In the genomic region with DNA sequence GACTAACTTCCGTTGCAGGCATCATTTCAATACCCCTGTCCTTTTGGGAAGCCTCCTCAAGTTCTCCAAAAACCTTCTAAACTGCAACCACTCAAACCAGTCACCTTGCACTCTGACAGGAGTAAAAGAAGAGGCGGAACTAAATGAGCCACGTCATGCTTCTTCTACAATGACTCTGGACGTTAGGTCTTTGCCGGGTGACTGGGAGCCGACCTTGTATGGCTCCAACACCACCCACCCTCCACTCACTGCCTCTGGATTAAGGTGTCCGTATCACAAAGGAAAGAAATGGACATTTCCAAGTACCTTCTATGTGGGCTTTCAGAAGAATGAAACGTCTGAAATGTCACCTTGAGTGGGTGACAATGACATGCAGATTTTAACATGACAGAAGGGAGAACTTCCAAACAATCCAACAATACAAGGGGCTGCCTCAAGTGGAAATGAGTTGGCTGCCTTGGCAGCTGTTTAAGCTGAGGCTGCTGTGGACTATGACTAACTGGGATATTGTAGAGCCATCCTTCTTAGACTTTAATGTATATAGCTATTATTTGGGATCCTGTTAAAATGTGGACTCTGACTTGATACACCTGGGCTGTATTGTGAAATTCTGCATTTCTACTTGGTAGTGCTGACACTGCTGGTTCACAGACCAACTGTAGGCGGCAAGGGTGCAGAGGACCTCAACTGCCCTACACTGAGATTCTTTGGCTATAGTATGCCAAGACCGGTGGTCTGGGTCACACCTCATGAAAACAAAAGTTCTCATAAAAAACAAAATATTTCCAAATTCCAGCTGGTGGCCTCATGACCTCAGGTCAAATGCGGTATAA, we compare ENCODE assay signal across 22 cellular contexts. TPM values are rescaled to one million over a fixed set of nuclear protein-coding genes. Genes with fewer than 3 reads are reported as not detected.
A peak's percentile ranks its signal among the peaks of the same experiment; 100 is the strongest.
DNase-seq lines count a peak whose midpoint lies in the region; ATAC-seq, FAIRE-seq and TF ChIP-seq lines count a peak whose summit lies in the region.
"Had no signal": no experiment of that assay in that cellular context is flagged by ENCODE, and none has a peak within 500 bp of the region (broad histone marks: within the 10 kb centered on the region; RNA-seq: fewer than 3 reads in every experiment).

No MANE protein-coding gene starts in this region.

- ATAC-seq in Right ventricle myocardium inferior (peak; percentile 45), HepG2 (no peak; the same call in 2 of the 3 replicates), GM21529 (IDR thresholded peaks at IDR 0.05; ENCODE audit: unreplicated experiment) (no peak)

- TF ChIP-seq EP300 in HepG2 (IDR thresholded peaks at IDR 0.05; ENCODE audit: low read depth in 2 of 2, low read length in 2 of 2) (no peak), HepG2 (CRISPR knock-in tag; IDR thresholded peaks at IDR 0.05; ENCODE audit: borderline replicate concordance) (no peak)

- FAIRE-seq in endothelial cell of umbilical vein (lab: Jason Lieb, UNC) (peak; percentile 38), HepG2 (lab: Jason Lieb, UNC) (peak; percentile 12), HTR-8/SVneo (lab: Jason Lieb, UNC) (no peak)
- FAIRE-seq: A204.1 had no signal

- H2AFZ ChIP-seq in endothelial cell of umbilical vein (ENCODE audit: low read depth, low read length), result no peak overlapping the region
- no peak overlapping the region for H2AFZ ChIP-seq in HepG2 (ENCODE audit: low read length)

- no peaks in the 10 kb centered on the region for H3K27me3 ChIP-seq in endothelial cell of umbilical vein (ENCODE audit: control insufficient read depth in 2 of 2, insufficient read depth in 2 of 2, low read length in 2 of 2)
- H3K27me3 ChIP-seq in HepG2 (ENCODE audit: control insufficient read depth in 1 of 2, insufficient read depth in 2 of 2, low read length in 2 of 2), result no peaks in the 10 kb centered on the region
- H3K27me3 ChIP-seq in subcutaneous abdominal adipose tissue (ENCODE audit: control insufficient read depth in 5 of 5, insufficient read depth in 4 of 5, low read length in 5 of 5), result no peaks in the 10 kb centered on the region
- H3K27me3 ChIP-seq in dorsolateral prefrontal cortex, result no peaks in the 10 kb centered on the region

- no peak for TF ChIP-seq RAD21 in HepG2 (CRISPR knock-in tag; IDR thresholded peaks at IDR 0.05)

- WGBS in HepG2 (ENCODE audit: low lambda C conversion rate), result 91% methylated on average over 11 of the region's 11 CpGs

- DNase-seq in Right ventricle myocardium inferior (ENCODE audit: missing footprints) (no peak), cardiac septum (ENCODE audit: low spot score) (no peak), endothelial cell of umbilical vein (ENCODE audit: low read depth, low spot score) (no peak), HepG2 (ENCODE audit: low spot score) (no peak), HTR-8/SVneo (ENCODE audit: insufficient read length, low spot score) (no peak), dorsolateral prefrontal cortex (no peak)
- DNase-seq: Caco-2; CD4-positive, alpha-beta T cell; DMS153; GF-D8; H7; MM.1S; NCI-H1092; NCI-H1436 treated with DMSO at 0.1 percent for 48 hours; NCI-H2029; NCI-H774; OCI-M1; SIG-M5 had no signal

- dilution Hi-C loops in endothelial cell of umbilical vein (cut with MboI; ENCODE audit: extremely low pct_ligation_motif_present, low sequenced_read_pairs), result no loop called here

- CTCF ChIA-PET in endothelial cell of umbilical vein (lab: Charles Lee), result interaction anchor here (1.2 to 1.9 kb wide), 2 partner anchors 78 to 81 kb away, joined by 4 to 5 read pairs; no protein-coding TSS in a partner anchor
- CTCF ChIA-PET in HepG2 (lab: Yijun Ruan, JAX; ENCODE audit: low intra/inter-chr PET ratio, low total read pairs), result no interaction called here

- no peaks in the 10 kb centered on the region for H3K4me1 ChIP-seq in endothelial cell of umbilical vein (ENCODE audit: control insufficient read depth, extremely low read depth, insufficient read depth, low read length)
- peaks cover under 1% of the 10 kb centered on the region; the same call in 1 of the 2 replicates for H3K4me1 ChIP-seq in HepG2 (ENCODE audit: insufficient read depth, low read length)
- peaks cover 0 to 35% (median 11%) of the 10 kb centered on the region in 5 donors for H3K4me1 ChIP-seq in subcutaneous abdominal adipose tissue (ENCODE audit: control insufficient read depth in 5 of 5, insufficient read depth in 5 of 5, low read length in 5 of 5)

- TF ChIP-seq CTCF in endothelial cell of umbilical vein (IDR thresholded peaks at IDR 0.05; ENCODE audit: extremely low read depth in 1 of 2, insufficient read depth in 1 of 2, low read depth in 1 of 2, low read length in 2 of 2) (no peak), HepG2 (CRISPR knock-in tag; IDR thresholded peaks at IDR 0.05) (no peak), dorsolateral prefrontal cortex (IDR thresholded peaks at IDR 0.05 in 54 of 56, conservative IDR thresholded peaks at IDR 0.05 in 2 of 56; ENCODE audit: low read depth in 1 of 56, partially characterized antibody in 56 of 56) (no peak)

- no peak overlapping the region for H3K4me2 ChIP-seq in endothelial cell of umbilical vein (ENCODE audit: insufficient read depth, low read length)
- no peak overlapping the region for H3K4me2 ChIP-seq in HepG2 (ENCODE audit: low read depth, low read length)

- H3K4me3 ChIP-seq in endothelial cell of umbilical vein (replicated peaks in 1 of 3; ENCODE audit: insufficient read depth in 1 of 3, low read depth in 1 of 3, low read length in 3 of 3), result no peak overlapping the region
- H3K4me3 ChIP-seq in HepG2 (replicated peaks in 1 of 3; ENCODE audit: insufficient read depth in 1 of 3, low read depth in 2 of 3, low read length in 3 of 3), result no peak overlapping the region
- no peak overlapping the region for H3K4me3 ChIP-seq in subcutaneous abdominal adipose tissue (ENCODE audit: low read depth in 1 of 5, low read length in 5 of 5)
- H3K4me3 ChIP-seq in dorsolateral prefrontal cortex, result no peak overlapping the region

- intact Hi-C loops in Right ventricle myocardium inferior (cut with DNase I), result no loop called here
- intact Hi-C loops in cardiac septum (cut with DNase I), result no loop called here
- intact Hi-C loops in endothelial cell of umbilical vein (cut with micrococcal nuclease), result no loop called here
- intact Hi-C loops in HepG2 (cut with micrococcal nuclease; ENCODE audit: unreplicated experiment), result no loop called here
- intact Hi-C loops in dorsolateral prefrontal cortex (cut with DNase I), result no loop called here

- H4K20me1 ChIP-seq in endothelial cell of umbilical vein (replicated peaks; ENCODE audit: control insufficient read depth, extremely low read depth, insufficient read depth, low read length) (no peaks in the 10 kb centered on the region), HepG2 (ENCODE audit: insufficient read depth, low read length) (no peaks in the 10 kb centered on the region)

- H3K9me3 ChIP-seq in endothelial cell of umbilical vein (replicated peaks; ENCODE audit: control insufficient read depth, insufficient read depth, low read length) (no peaks in the 10 kb centered on the region), HepG2 (ENCODE audit: low read length) (no peaks in the 10 kb centered on the region), subcutaneous abdominal adipose tissue (ENCODE audit: control insufficient read depth in 5 of 5, low read length in 5 of 5) (no peaks in the 10 kb centered on the region)
- H3K9me3 ChIP-seq: Caco-2 had no signal

- H3K27ac ChIP-seq in endothelial cell of umbilical vein (ENCODE audit: insufficient read depth, low read depth, low read length) (no peak overlapping the region), HepG2 (ENCODE audit: extremely low read length, insufficient read depth, low read length) (no peak overlapping the region), subcutaneous abdominal adipose tissue (ENCODE audit: low read depth, low read length) (peak overlapping the region; percentile 15), dorsolateral prefrontal cortex (peak overlapping the region in 1 of 59 donors; percentile 0)
- H3K27ac ChIP-seq: HL-60 had no signal

- H3K9me1 ChIP-seq in endothelial cell of umbilical vein (replicated peaks; ENCODE audit: control insufficient read depth, extremely low read depth, insufficient read depth, low read length), result no peaks in the 10 kb centered on the region

- H3K9ac ChIP-seq in endothelial cell of umbilical vein (replicated peaks; ENCODE audit: extremely low read depth, insufficient read depth, low read length) (no peak overlapping the region), HepG2 (ENCODE audit: insufficient read depth, low read depth, low read length) (no peak overlapping the region), subcutaneous abdominal adipose tissue (ENCODE audit: low read length in 5 of 5) (no peak overlapping the region)

- POLR2A ChIA-PET in endothelial cell of umbilical vein (lab: Charles Lee) (no interaction called here), HepG2 (lab: Yijun Ruan, JAX) (no interaction called here)

- H3K36me3 ChIP-seq in endothelial cell of umbilical vein (ENCODE audit: control insufficient read depth in 2 of 2, extremely low read depth in 1 of 2, insufficient read depth in 2 of 2, low read length in 2 of 2) (no peaks in the 10 kb centered on the region), HepG2 (replicated peaks in 1 of 2; ENCODE audit: control insufficient read depth in 1 of 2, insufficient read depth in 2 of 2, low read length in 2 of 2) (peaks cover 6 to 52% of the 10 kb centered on the region in 2 experiments; a peak in 4 of 5 replicates), subcutaneous abdominal adipose tissue (ENCODE audit: control insufficient read depth in 5 of 5, insufficient read depth in 5 of 5, low read length in 5 of 5) (peaks cover 41 to 89% (median 77%) of the 10 kb centered on the region in 5 donors)

- TF ChIP-seq POLR2A in endothelial cell of umbilical vein (IDR thresholded peaks at IDR 0.05; ENCODE audit: low read depth, low read length), result no peak
- no peak for TF ChIP-seq POLR2A in HepG2 (IDR thresholded peaks at IDR 0.05; ENCODE audit: insufficient read depth in 1 of 2, low read depth in 2 of 2, low read length in 2 of 2)

- H3K79me2 ChIP-seq in endothelial cell of umbilical vein (ENCODE audit: control insufficient read depth, insufficient read depth, low read length) (no peaks in the 10 kb centered on the region), HepG2 (ENCODE audit: insufficient read depth, low read length) (no peaks in the 10 kb centered on the region)

- in situ Hi-C loops in HepG2 (cut with HindIII; ENCODE audit: extremely low pct_ligation_motif_present, low pct_unique_long_range_greater_than_20kb), result no loop called here

- BruUV-seq in endothelial cell of umbilical vein (replicated peaks; lab: Mats Ljungman, UMichigan) (no TSS peak), HepG2 (replicated peaks; lab: Mats Ljungman, UMichigan) (no TSS peak)

RNA-seq across cellular contexts. Expression of a gene that starts 33.8 kb away (rescaled TPM):
- total RNA-seq in Right ventricle myocardium inferior (273 TPM), cardiac septum (334 TPM), endothelial cell of umbilical vein (70.4 and 122 TPM in 2 replicates), HepG2 (2016; rRNA removed; fragmentation: Illumina TruSeq; extraction: Trizol) (123 and 183 TPM in 2 replicates), dorsolateral prefrontal cortex (10 to 100 TPM in 50 of 120 experiments, 1 to 10 TPM in 70; 1.6 to 58.4 (median 8.8) TPM)
- polyA plus RNA-seq in endothelial cell of umbilical vein (84.8 and 91.1 TPM in 2 replicates), HepG2 (2011; rRNA removed) (109 and 119 TPM in 2 replicates)
- 102 and 105 TPM in 2 replicates for polyA plus RNA-seq in endothelial cell of umbilical vein (2011; cell fraction: cytosol; rRNA removed)
- polyA plus RNA-seq in endothelial cell of umbilical vein (2011; cell fraction: nucleus; rRNA removed), result 49.1 and 58.9 TPM in 2 replicates
- 192 and 244 TPM in 2 replicates for polyA plus RNA-seq in endothelial cell of umbilical vein (2012)
- 67.0 and 86.1 TPM in 2 replicates for polyA minus RNA-seq in endothelial cell of umbilical vein
- polyA minus RNA-seq in endothelial cell of umbilical vein (2011; cell fraction: cytosol; rRNA and poly(A)+ RNA removed), result 12.6 TPM
- 32.6 and 32.8 TPM in 2 replicates for polyA minus RNA-seq in endothelial cell of umbilical vein (2011; cell fraction: nucleus; rRNA and poly(A)+ RNA removed)
- total RNA-seq in HepG2 (2016; cell fraction: cytosol; rRNA removed; fragmentation: Illumina TruSeq; extraction: Trizol; ENCODE audit: low read depth), result 60.3 and 60.8 TPM in 2 replicates
- total RNA-seq in HepG2 (2016; cell fraction: insoluble cytoplasmic fraction; rRNA removed; fragmentation: Illumina TruSeq; extraction: Trizol), result 116 and 166 TPM in 2 replicates
- 123 and 134 TPM in 2 replicates for total RNA-seq in HepG2 (2016; cell fraction: membrane; rRNA removed; fragmentation: Illumina TruSeq; extraction: Trizol)
- total RNA-seq in HepG2 (2016; cell fraction: nucleus; rRNA removed; fragmentation: Illumina TruSeq; extraction: Trizol), result 78.1 and 97.1 TPM in 2 replicates
- 149 and 160 TPM in 2 replicates for polyA plus RNA-seq in HepG2 (2011; cell fraction: cytosol; rRNA removed)
- polyA plus RNA-seq in HepG2 (2011; cell fraction: nucleus; rRNA removed), result 55.5 and 63.7 TPM in 2 replicates
- polyA plus RNA-seq in HepG2 (2012), result 173 and 180 TPM in 2 replicates
- polyA plus RNA-seq in HepG2 (2016; cell fraction: cytosol; fragmentation: Illumina TruSeq; extraction: Trizol; ENCODE audit: low read depth), result 184 TPM in 2 replicates
- polyA plus RNA-seq in HepG2 (2016; cell fraction: insoluble cytoplasmic fraction; fragmentation: Illumina TruSeq; extraction: Trizol; ENCODE audit: low read depth), result 383 and 451 TPM in 2 replicates
- polyA plus RNA-seq in HepG2 (2016; cell fraction: membrane; fragmentation: Illumina TruSeq; extraction: Trizol; ENCODE audit: low read depth), result 281 and 307 TPM in 2 replicates
- 213 and 214 TPM in 2 replicates for polyA plus RNA-seq in HepG2 (2016; cell fraction: nucleus; fragmentation: Illumina TruSeq; extraction: Trizol; ENCODE audit: insufficient read depth, low read depth)
- 16.6 and 146 TPM in 2 replicates for polyA minus RNA-seq in HepG2 (2011; rRNA and poly(A)+ RNA removed; ENCODE audit: low replicate concordance)
- polyA minus RNA-seq in HepG2 (2011; cell fraction: cytosol; rRNA and poly(A)+ RNA removed), result 132 and 136 TPM in 2 replicates
- 53.7 and 70.4 TPM in 2 replicates for polyA minus RNA-seq in HepG2 (2011; cell fraction: nucleus; rRNA and poly(A)+ RNA removed)
